In genomic region chr6:156174026-156174880, GRCh38 we compare ENCODE assay signal across 16 cellular contexts.
DNase-seq lines count a peak whose midpoint lies in the region; ATAC-seq and TF ChIP-seq lines count a peak whose summit lies in the region.
"Had no signal": no experiment of that assay in that cellular context is flagged by ENCODE, and none has a peak within 500 bp of the region (broad histone marks: within the 10 kb centered on the region; RNA-seq: fewer than 3 reads in every experiment).

No MANE protein-coding gene starts in this region.

- peaks cover 18% of the 10 kb centered on the region for H3K4me1 Mint-ChIP-seq in activated CD4-positive, alpha-beta T cell treated with anti-CD3 and anti-CD28 coated beads, Interleukin-2, amount 10 ng/mL, durations not matched to agents 7 days and 5 days
- peaks cover 24 to 25% of the 10 kb centered on the region in 2 experiments for H3K4me1 Mint-ChIP-seq in H9

- H2AFZ ChIP-seq in H9 (ENCODE audit: low read length) = no peak overlapping the region

- H4K20me1 ChIP-seq in H9 (ENCODE audit: control insufficient read depth, insufficient read depth, insufficient read length) = no peaks in the 10 kb centered on the region

- no peak overlapping the region for H2AK5ac ChIP-seq in H9 (ENCODE audit: insufficient read length, low read length)

- TF ChIP-seq CTCF in H9 (conservative IDR thresholded peaks at IDR 0.05) = no peak

- H2BK12ac ChIP-seq in H9 (ENCODE audit: insufficient read length, low read depth, low read length) = no peak overlapping the region

- ATAC-seq in GM19455 (IDR thresholded peaks at IDR 0.05; ENCODE audit: unreplicated experiment) (no peak), GM18909 (IDR thresholded peaks at IDR 0.05; ENCODE audit: poor library complexity, unreplicated experiment) (no peak)
- ATAC-seq: A549 had no signal

- H4K91ac ChIP-seq in H9 (ENCODE audit: insufficient read length, low read depth, low read length) = no peak overlapping the region

- no peaks in the 10 kb centered on the region for H3K79me1 ChIP-seq in H9 (ENCODE audit: insufficient read depth, low read depth, low read length, poor library complexity, severe bottlenecking)

- H3K23me2 ChIP-seq in H9 (ENCODE audit: insufficient read length, low read depth, low read length, poor library complexity, severe bottlenecking) = no peaks in the 10 kb centered on the region

- H3K4me3 Mint-ChIP-seq in activated CD4-positive, alpha-beta T cell treated with anti-CD3 and anti-CD28 coated beads, Interleukin-2, amount 10 ng/mL, durations not matched to agents 7 days and 5 days = no peak overlapping the region
- no peak overlapping the region for H3K4me3 Mint-ChIP-seq in H9

- H3K9me3 Mint-ChIP-seq in activated CD4-positive, alpha-beta T cell treated with anti-CD3 and anti-CD28 coated beads, Interleukin-2, amount 10 ng/mL, durations not matched to agents 7 days and 5 days = peaks cover 20% of the 10 kb centered on the region
- H3K9me3 Mint-ChIP-seq in H9 = peaks cover 0 to 12% of the 10 kb centered on the region in 2 experiments; a peak in 3 of 5 replicates

- H3K9ac ChIP-seq in H9 (ENCODE audit: extremely low read depth, insufficient read length, low read length) = no peak overlapping the region

- no peak overlapping the region for H2BK20ac ChIP-seq in H9 (ENCODE audit: low read depth, low read length, poor library complexity, severe bottlenecking)

- CTCF ChIA-PET in activated CD4-positive, alpha-beta T cell treated with anti-CD3 and anti-CD28 coated beads, Interleukin-2, amount 10 ng/mL, durations not matched to agents 7 days and 5 days (lab: Charles Lee) = interaction anchor here (0.6 to 1.7 kb wide), 3 partner anchors 16 to 249 kb away, joined by 4 read pairs; no protein-coding TSS in a partner anchor

- H3K4me2 ChIP-seq in H9 (ENCODE audit: insufficient read depth, insufficient read length, low read length) = no peak overlapping the region
- H3K4me2 ChIP-seq: A549 had no signal

- no peak overlapping the region for H4K5ac ChIP-seq in H9 (ENCODE audit: insufficient read length, low read depth, low read length)

- H3K18ac ChIP-seq in H9 (ENCODE audit: insufficient read length, low read depth, low read length) = no peak overlapping the region

- H3K27me3 ChIP-seq in H9 (ENCODE audit: insufficient read depth, low read length) = no peaks in the 10 kb centered on the region
- H3K27me3 ChIP-seq: ovary, sigmoid colon had no signal

- no peak overlapping the region for H4K8ac ChIP-seq in H9 (replicated peaks; ENCODE audit: insufficient read length, low read depth, low read length)

- H3K27ac ChIP-seq in H9 (ENCODE audit: insufficient read length, low read depth, low read length) = no peak overlapping the region
- H3K27ac ChIP-seq: A549, ovary, sigmoid colon had no signal

- H2BK5ac ChIP-seq in H9 (ENCODE audit: insufficient read length, low read length) = no peak overlapping the region

- H2BK120ac ChIP-seq in H9 (ENCODE audit: low read depth, low read length, poor library complexity, severe bottlenecking) = no peak overlapping the region

- H3K36me3 Mint-ChIP-seq in activated CD4-positive, alpha-beta T cell treated with anti-CD3 and anti-CD28 coated beads, Interleukin-2, amount 10 ng/mL, durations not matched to agents 7 days and 5 days (ENCODE audit: low read depth) = peaks cover 2% of the 10 kb centered on the region
- H3K36me3 Mint-ChIP-seq in H9 (ENCODE audit: insufficient read depth in 1 of 3, low read depth in 3 of 3) = peaks cover 3 to 8% (median 7%) of the 10 kb centered on the region in 3 experiments

- no peak for DNase-seq in activated CD4-positive, alpha-beta T cell treated with anti-CD3 and anti-CD28 coated beads, Interleukin-2, amount 10 ng/mL, durations not matched to agents 7 days and 5 days
- no peak for DNase-seq in activated CD4-positive, alpha-beta T cell treated with anti-CD3 and anti-CD28 coated beads, Interleukin-2, amount 50 U/mL, for 1 hour
- DNase-seq in HS-5 (ENCODE audit: low read depth) (peak; percentile 10), H9 (no peak)
- peak; percentile 7 for DNase-seq in activated T-helper 9 cell treated with anti-CD3 and anti-CD28 coated beads, Interleukin-2, amount 50 U/mL, for 16 hours (ENCODE audit: low read depth)
- peak; percentile 31 to 37 for DNase-seq in stimulated activated CD4-positive, alpha-beta T cell treated with anti-CD3 and anti-CD28 coated beads, Interleukin-2, amount 100 ng/mL, for 24 hours
- DNase-seq: C1 segment of cervical spinal cord, dermis blood vessel endothelial cell, NCI-H2029, NCI-H524, ovary, sigmoid colon, T1000 had no signal

- peaks cover 3% of the 10 kb centered on the region; the same call in 1 of the 2 replicates for H3K4me1 ChIP-seq in H9 (ENCODE audit: insufficient read depth, low read length)
- H3K4me1 ChIP-seq: A549, sigmoid colon had no signal

- no peak overlapping the region for H3T11ph ChIP-seq in H9 (ENCODE audit: low read length)

- H3K27ac Mint-ChIP-seq in activated CD4-positive, alpha-beta T cell treated with anti-CD3 and anti-CD28 coated beads, Interleukin-2, amount 10 ng/mL, durations not matched to agents 7 days and 5 days = peak overlapping the region; percentile 44
- H3K27ac Mint-ChIP-seq in H9 = 0 out of 7 replicates have a peak overlapping the region, but pooled peaks of 1 of the 3 experiments have one; percentile 45

- no peak overlapping the region for H3K4ac ChIP-seq in H9 (ENCODE audit: low read depth, low read length)

- H3K56ac ChIP-seq in H9 (ENCODE audit: insufficient read length, low read depth, low read length) = no peak overlapping the region

- H3K27me3 Mint-ChIP-seq in activated CD4-positive, alpha-beta T cell treated with anti-CD3 and anti-CD28 coated beads, Interleukin-2, amount 10 ng/mL, durations not matched to agents 7 days and 5 days = no peaks in the 10 kb centered on the region
- H3K27me3 Mint-ChIP-seq in H9 (ENCODE audit: low read depth) = peaks cover 8% of the 10 kb centered on the region

- no peak overlapping the region for H3K14ac ChIP-seq in H9 (ENCODE audit: insufficient read depth, low read length)

- no peaks in the 10 kb centered on the region for H3K79me2 ChIP-seq in H9 (ENCODE audit: insufficient read depth, low read length)

- no peak overlapping the region for H2BK15ac ChIP-seq in H9 (ENCODE audit: low read depth, low read length)

- H3K9me3 ChIP-seq in H9 (ENCODE audit: control insufficient read depth, low read depth, low read length) = no peaks in the 10 kb centered on the region
- H3K9me3 ChIP-seq: A549, ovary, sigmoid colon had no signal

- POLR2A ChIA-PET in activated CD4-positive, alpha-beta T cell treated with anti-CD3 and anti-CD28 coated beads, Interleukin-2, amount 10 ng/mL, durations not matched to agents 7 days and 5 days (lab: Charles Lee) = no interaction called here

- H3K23ac ChIP-seq in H9 (ENCODE audit: insufficient read length, low read depth, low read length) = no peak overlapping the region

- WGBS in H9 (ENCODE audit: extremely low coverage, insufficient read length, low lambda C conversion rate) = no CpG with 5 or more reads among the region's 10 CpGs

Comparison
In these comparisons a context has a peak if more than half of its experiments do, and no peak if none do; other contexts are left out.
1. DNase-seq: peak in HS-5 (single experiment), activated T-helper 9 cell treated with anti-CD3 and anti-CD28 coated beads, Interleukin-2, amount 50 U/mL, for 16 hours (single experiment) and stimulated activated CD4-positive, alpha-beta T cell treated with anti-CD3 and anti-CD28 coated beads, Interleukin-2, amount 100 ng/mL, for 24 hours (2 of 2); none in activated CD4-positive, alpha-beta T cell treated with anti-CD3 and anti-CD28 coated beads, Interleukin-2, amount 10 ng/mL, durations not matched to agents 7 days and 5 days (single experiment), activated CD4-positive, alpha-beta T cell treated with anti-CD3 and anti-CD28 coated beads, Interleukin-2, amount 50 U/mL, for 1 hour (single experiment) and H9 (single experiment).